ENCODE assay signal across 7 cellular contexts in the genomic region with DNA sequence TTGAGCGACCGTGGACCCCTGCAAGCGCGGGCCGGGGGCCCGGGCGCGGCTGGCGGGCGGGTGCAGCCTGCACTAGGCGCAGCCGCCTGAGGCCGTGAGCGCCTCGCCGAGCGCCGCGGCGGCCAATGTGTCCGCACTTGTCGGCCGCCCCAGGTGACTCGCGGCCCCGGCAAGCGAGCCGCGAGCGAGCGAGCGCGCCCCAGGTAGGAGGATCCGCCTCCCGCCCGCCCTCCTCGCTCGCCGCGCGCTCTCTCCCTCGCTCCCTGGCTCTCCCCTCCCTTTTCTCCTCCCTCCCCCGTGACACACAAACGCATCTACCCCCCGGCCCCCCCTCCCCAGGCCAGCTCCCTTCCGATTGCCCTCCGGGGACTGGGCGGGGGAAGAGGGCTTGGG. TPM values are rescaled to one million over a fixed set of nuclear protein-coding genes. Genes with fewer than 3 reads are reported as not detected.
A peak's percentile ranks its signal among the peaks of the same experiment; 100 is the strongest.
DNase-seq lines count a peak whose midpoint lies in the region; ATAC-seq, FAIRE-seq and TF ChIP-seq lines count a peak whose summit lies in the region.

A gene (minus strand): TSS at position 160 of the 393 bp plus-strand sequence. CDS start 408 bp downstream, outside the sequence.

- no peaks in the 10 kb centered on the region for H3K79me2 ChIP-seq in GM23338 (replicated peaks; ENCODE audit: insufficient read depth)

- peaks cover 53% of the 10 kb centered on the region for H3K27me3 Mint-ChIP-seq in GM23338 (ENCODE audit: insufficient read depth, low read depth, poor library complexity)

- peaks cover 18% of the 10 kb centered on the region for H3K4me1 Mint-ChIP-seq in GM23338

- peak within 1 kb of the TSS; percentile 82 for H3K4me2 ChIP-seq in GM23338

- peak within 1 kb of the TSS; percentile 95 for H2AFZ ChIP-seq in GM23338

- H3K9me2 ChIP-seq in GM23338 (ENCODE audit: insufficient read depth), result no peaks in the 10 kb centered on the region

- peak within 1 kb of the TSS; percentile 73 for H3K4me3 Mint-ChIP-seq in GM23338

- H3F3A ChIP-seq in GM23338 (replicated peaks; ENCODE audit: low read depth), result peaks cover 12% of the 10 kb centered on the region

- FAIRE-seq in GM12891 (lab: Jason Lieb, UNC), result no peak

- H3K27ac Mint-ChIP-seq in GM23338, result no peak within 1 kb of the TSS

- TF ChIP-seq POLR2A in GM12891 (IDR thresholded peaks at IDR 0.05; ENCODE audit: low read depth, low read length), result no peak

- H3K36me3 ChIP-seq in GM23338 (ENCODE audit: insufficient read depth), result no peaks in the 10 kb centered on the region

- H4K20me1 ChIP-seq in GM23338 (replicated peaks; ENCODE audit: insufficient read depth), result peaks cover 4% of the 10 kb centered on the region

- no peak for TF ChIP-seq CTCF in GM23338 (conservative IDR thresholded peaks at IDR 0.05; ENCODE audit: low read depth in 2 of 2)
- no peak for TF ChIP-seq CTCF in epithelial cell of esophagus (IDR thresholded peaks at IDR 0.05; ENCODE audit: insufficient read depth, low read depth, low read length, missing control alignments)

- DNase-seq in GM23338 (ENCODE audit: low spot score), result peak; percentile 74
- DNase-seq in NCI-H345 treated with DMSO at 0.1 percent for 48 hours (lab: John Stamatoyannopoulos, UW; ENCODE audit: unreplicated experiment), result peak; percentile 42
- DNase-seq in epithelial cell of esophagus (ENCODE audit: low read depth), result peak; percentile 95
- no peak for DNase-seq in renal cortical epithelial cell (ENCODE audit: low read depth)
- DNase-seq in GM12891 (ENCODE audit: insufficient read length, low spot score), result no peak
- DNase-seq in SKM-1 treated with dmso at 0.1 percent for 144 hours (lab: John Stamatoyannopoulos, UW; ENCODE audit: unreplicated experiment), result no peak

- no peak within 1 kb of the TSS for H3K27ac ChIP-seq in GM23338 (ENCODE audit: low read depth)

- H3K4me1 ChIP-seq in GM23338 (ENCODE audit: insufficient read depth), result peaks cover 8% of the 10 kb centered on the region

- peaks cover 19% of the 10 kb centered on the region for H3K9me3 Mint-ChIP-seq in GM23338

- peaks cover 73% of the 10 kb centered on the region for H3K27me3 ChIP-seq in GM23338 (ENCODE audit: insufficient read depth)

- H3K36me3 Mint-ChIP-seq in GM23338 (ENCODE audit: low read depth), result peaks cover 11% of the 10 kb centered on the region; the same call in 2 of the 3 replicates

- ATAC-seq in GM23338, result peak; percentile 6
- ATAC-seq in GM18867 (IDR thresholded peaks at IDR 0.05; ENCODE audit: unreplicated experiment), result no peak

- H3K4me3 ChIP-seq in GM23338, result peak within 1 kb of the TSS; percentile 70
- H3K4me3 ChIP-seq in epithelial cell of esophagus (ENCODE audit: low read length), result peak within 1 kb of the TSS; percentile 66

TF ChIP-seq in GM23338, 12 proteins besides CTCF, POLR2A, EP300 and RAD21:
- TF ChIP-seq, protein P1, sequence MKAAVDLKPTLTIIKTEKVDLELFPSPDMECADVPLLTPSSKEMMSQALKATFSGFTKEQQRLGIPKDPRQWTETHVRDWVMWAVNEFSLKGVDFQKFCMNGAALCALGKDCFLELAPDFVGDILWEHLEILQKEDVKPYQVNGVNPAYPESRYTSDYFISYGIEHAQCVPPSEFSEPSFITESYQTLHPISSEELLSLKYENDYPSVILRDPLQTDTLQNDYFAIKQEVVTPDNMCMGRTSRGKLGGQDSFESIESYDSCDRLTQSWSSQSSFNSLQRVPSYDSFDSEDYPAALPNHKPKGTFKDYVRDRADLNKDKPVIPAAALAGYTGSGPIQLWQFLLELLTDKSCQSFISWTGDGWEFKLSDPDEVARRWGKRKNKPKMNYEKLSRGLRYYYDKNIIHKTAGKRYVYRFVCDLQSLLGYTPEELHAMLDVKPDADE (IDR thresholded peaks at IDR 0.05), result no peak
- no peak for TF ChIP-seq POLR2AphosphoS5 (IDR thresholded peaks at IDR 0.05; ENCODE audit: low read depth)

TF ChIP-seq in GM12891, 5 proteins besides CTCF, POLR2A, EP300 and RAD21:
- TF ChIP-seq POLR2AphosphoS5 (IDR thresholded peaks at IDR 0.05; ENCODE audit: low read depth, low read length) (no peak), SPI1 (IDR thresholded peaks at IDR 0.05; ENCODE audit: low read depth, low read length) (no peak), PAX5 (IDR thresholded peaks at IDR 0.05; ENCODE audit: insufficient read depth, low read length, severe bottlenecking) (no peak)

RNA-seq across cellular contexts. Expression of the gene that starts here (rescaled TPM):
- total RNA-seq in GM23338 (2014; rRNA removed; shearing (Covaris generic)), result 0.10 and 3.0 TPM in 2 replicates
- polyA plus RNA-seq in GM23338 (2016; fragmentation: Nextera tagmentation; extraction: Ambion mirVana), result 0.17 TPM in 1 of 2 replicates, not detected in the other
- total RNA-seq in renal cortical epithelial cell, result 14.5 and 16.7 TPM in 2 replicates
- 1.3 TPM for polyA plus RNA-seq in GM12891 (2012; ENCODE audit: low read depth, missing spikeins)

Comparison
In these comparisons a context has a peak if more than half of its experiments do, and no peak if none do; other contexts are left out.
1. DNase-seq: peak in GM23338 (single experiment), NCI-H345 treated with DMSO at 0.1 percent for 48 hours (single experiment) and epithelial cell of esophagus (single experiment); none in renal cortical epithelial cell (single experiment), GM12891 (single experiment) and SKM-1 treated with dmso at 0.1 percent for 144 hours (single experiment).